ENCODE assay signal across 8 cellular contexts in the genomic region with DNA sequence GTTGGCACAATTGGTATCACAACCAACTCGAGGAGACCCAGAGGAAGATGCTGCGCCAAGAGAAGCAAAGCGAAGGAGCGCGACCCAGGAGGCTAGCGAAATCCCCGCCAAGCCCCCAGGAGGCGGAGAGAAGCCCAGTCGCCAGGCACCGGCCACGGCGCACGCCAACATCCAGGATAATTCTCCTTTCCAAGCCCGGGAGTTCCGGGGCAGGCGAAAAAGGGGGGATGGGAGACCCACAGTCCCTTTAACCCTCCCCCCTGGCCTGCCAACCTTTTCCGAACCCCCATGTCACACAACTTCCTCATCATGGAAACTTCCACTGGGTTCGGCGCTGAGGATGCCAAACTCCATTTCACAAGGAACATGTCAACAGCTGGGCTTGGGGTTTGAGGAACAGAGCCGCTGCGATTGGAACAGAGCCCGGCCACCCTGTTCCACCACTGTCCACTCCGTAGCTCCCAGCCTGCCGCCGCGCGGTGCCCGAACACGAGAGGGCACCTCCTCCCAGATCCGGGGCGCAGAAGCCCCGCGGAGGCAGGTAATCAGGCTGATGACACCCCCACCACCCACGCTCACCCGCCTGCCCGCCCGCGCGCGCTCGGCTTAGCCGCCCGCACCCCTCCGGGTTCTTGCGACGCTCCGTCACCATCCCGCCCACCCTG. TPM values are rescaled to one million over a fixed set of nuclear protein-coding genes. Genes with fewer than 3 reads are reported as not detected.
A peak's percentile ranks its signal among the peaks of the same experiment; 100 is the strongest.
DNase-seq lines count a peak whose midpoint lies in the region; ATAC-seq and TF ChIP-seq lines count a peak whose summit lies in the region.

No MANE protein-coding gene starts in this region.

- TF ChIP-seq CTCF in PC-3 (conservative IDR thresholded peaks at IDR 0.05; ENCODE audit: low read depth, low read length) (0 out of 2 replicates have a peak, but pooled peaks have one; percentile 34), upper lobe of right lung (IDR thresholded peaks at IDR 0.05) (no peak)

- H3K27ac ChIP-seq in PC-3 (ENCODE audit: low read length), result peak overlapping the region; percentile 73
- peak overlapping the region; percentile 92 to 97 for H3K27ac ChIP-seq in esophagus (ENCODE audit: low read depth in 2 of 2, low read length in 1 of 2)
- H3K27ac ChIP-seq in mesodermal cell (ENCODE audit: low read depth, low read length, severe bottlenecking), result no peak overlapping the region
- H3K27ac ChIP-seq in upper lobe of right lung, result peak overlapping the region; percentile 86

- H3K4me2 ChIP-seq in PC-3 (ENCODE audit: low read length), result peak overlapping the region; percentile 90

- peaks cover 0 to 2% of the 10 kb centered on the region in 2 donors for H3K4me1 Mint-ChIP-seq in natural killer cell treated with Interleukin-12 subunit alpha and Interleukin-12 subunit beta and Interleukin-15 and Interleukin-18, amount 100 ng/mL, for 72 hours (ENCODE audit: low read depth in 2 of 2)

- H3F3A ChIP-seq in PC-3 (ENCODE audit: low read length, unreplicated experiment), result no peaks in the 10 kb centered on the region

- CTCF ChIA-PET in PC-3 (lab: Charles Lee), result interaction anchor here (0.7 to 1.0 kb wide), 2 partner anchors 27 to 308 kb away, joined by 4 to 5 read pairs; no protein-coding TSS in a partner anchor

- no peaks in the 10 kb centered on the region for H3K9me2 ChIP-seq in PC-3 (replicated peaks; ENCODE audit: low read length)

- H3K4me3 ChIP-seq in PC-3 (ENCODE audit: low read length), result peak overlapping the region; percentile 95
- H3K4me3 ChIP-seq in esophagus (ENCODE audit: low read depth in 1 of 2, low read length in 2 of 2), result peak overlapping the region; percentile 58 to 66
- H3K4me3 ChIP-seq in mesodermal cell (ENCODE audit: extremely low read depth, insufficient read depth, low read length, poor library complexity, severe bottlenecking), result peak overlapping the region; percentile 64
- peak overlapping the region; percentile 75 for H3K4me3 ChIP-seq in upper lobe of right lung

- WGBS in esophagus, 2 donors, result 1 to 2% methylated on average over 48 of the region's 48 CpGs
- 1% methylated on average over 21 to 27 of the region's 48 CpGs for WGBS in mesodermal cell (ENCODE audit: insufficient coverage in 2 of 2), 2 experiments

- no peaks in the 10 kb centered on the region for H4K20me1 ChIP-seq in PC-3 (ENCODE audit: low read length)

- peak overlapping the region; percentile 93 for H2AFZ ChIP-seq in PC-3 (ENCODE audit: low read length)

- DNase-seq in EH (ENCODE audit: low read depth) (peak; percentile 6), PC-3 (peak; percentile 60), upper lobe of right lung (peak; percentile 88)
- DNase-seq in stimulated activated CD4-positive, alpha-beta T cell treated with anti-CD3 and anti-CD28 coated beads, Interleukin-4, amount 100 ng/mL, for 4 hours, result no peak
- no peak for DNase-seq in natural killer cell treated with Interleukin-12 subunit alpha and Interleukin-12 subunit beta and Interleukin-15 and Interleukin-18, amount 100 ng/mL, for 72 hours (ENCODE audit: low spot score)
- DNase-seq in activated naive CD4-positive, alpha-beta T cell treated with Interleukin-2 at 50 U/mL for 16 hours, result no peak

- peaks cover 51% of the 10 kb centered on the region for H3K79me2 ChIP-seq in PC-3 (ENCODE audit: low read length)

- peak; percentile 38 for ATAC-seq in PC-3
- peak; percentile 69 for ATAC-seq in upper lobe of right lung
- no peak for ATAC-seq in natural killer cell treated with Interleukin-12 subunit alpha and Interleukin-12 subunit beta and Interleukin-15 and Interleukin-18, amount 100 ng/mL, for 72 hours

- H3K4me3 Mint-ChIP-seq in natural killer cell treated with Interleukin-12 subunit alpha and Interleukin-12 subunit beta and Interleukin-15 and Interleukin-18, amount 100 ng/mL, for 72 hours, result no peak overlapping the region

- peaks cover 56% of the 10 kb centered on the region for H3K4me1 ChIP-seq in PC-3 (ENCODE audit: insufficient read depth, low read length)
- peaks cover 0 to 5% of the 10 kb centered on the region in 2 donors for H3K4me1 ChIP-seq in esophagus (ENCODE audit: control insufficient read depth in 2 of 2, insufficient read depth in 2 of 2, low read length in 1 of 2)
- peaks cover 4% of the 10 kb centered on the region for H3K4me1 ChIP-seq in mesodermal cell (ENCODE audit: control insufficient read depth, insufficient read depth, low read length, poor library complexity, severe bottlenecking)
- H3K4me1 ChIP-seq in upper lobe of right lung, result peaks cover 14% of the 10 kb centered on the region

- POLR2A ChIA-PET in PC-3 (lab: Charles Lee; ENCODE audit: unreplicated experiment), result interaction anchor here (0.6 kb wide), 1 partner anchor 1360 kb away, joined by 3 read pairs; no protein-coding TSS in a partner anchor

- peak overlapping the region; percentile 79 for H3K9ac ChIP-seq in PC-3 (ENCODE audit: low read length)

- H3K36me3 ChIP-seq in PC-3 (ENCODE audit: low read depth, low read length) (no peaks in the 10 kb centered on the region), esophagus (ENCODE audit: control insufficient read depth in 2 of 2, insufficient read depth in 2 of 2, low read length in 1 of 2) (no peaks in the 10 kb centered on the region), mesodermal cell (ENCODE audit: control insufficient read depth, insufficient read depth, low read length) (no peaks in the 10 kb centered on the region), upper lobe of right lung (no peaks in the 10 kb centered on the region)

- H3K27me3 Mint-ChIP-seq in natural killer cell treated with Interleukin-12 subunit alpha and Interleukin-12 subunit beta and Interleukin-15 and Interleukin-18, amount 100 ng/mL, for 72 hours, result peaks cover 25 to 38% of the 10 kb centered on the region in 2 donors

- intact Hi-C loops in PC-3 (cut with micrococcal nuclease) (loop anchor here (1.0 to 10.0 kb wide), 6 partner anchors 27 to 499 kb away; no protein-coding TSS in a partner anchor), upper lobe of right lung (cut with DNase I) (loop anchor here (10.0 kb wide), 1 partner anchor 229 kb away; no protein-coding TSS in a partner anchor)

- no peaks in the 10 kb centered on the region for H3K9me3 ChIP-seq in PC-3 (ENCODE audit: low read length)
- H3K9me3 ChIP-seq in esophagus (ENCODE audit: control insufficient read depth in 2 of 2, insufficient read depth in 1 of 2, low read depth in 1 of 2, low read length in 1 of 2), result no peaks in the 10 kb centered on the region
- no peaks in the 10 kb centered on the region for H3K9me3 ChIP-seq in mesodermal cell (ENCODE audit: control insufficient read depth, low read length)
- H3K9me3 ChIP-seq in upper lobe of right lung, result no peaks in the 10 kb centered on the region

- peaks cover 6% of the 10 kb centered on the region for H3K9me3 Mint-ChIP-seq in natural killer cell treated with Interleukin-12 subunit alpha and Interleukin-12 subunit beta and Interleukin-15 and Interleukin-18, amount 100 ng/mL, for 72 hours

- H3K27ac Mint-ChIP-seq in natural killer cell treated with Interleukin-12 subunit alpha and Interleukin-12 subunit beta and Interleukin-15 and Interleukin-18, amount 100 ng/mL, for 72 hours, result no peak overlapping the region

- peaks cover 4% of the 10 kb centered on the region for H3K36me3 Mint-ChIP-seq in natural killer cell treated with Interleukin-12 subunit alpha and Interleukin-12 subunit beta and Interleukin-15 and Interleukin-18, amount 100 ng/mL, for 72 hours

- BruUV-seq in PC-3 (replicated peaks; lab: Mats Ljungman, UMichigan), result no TSS peak

- H3K27me3 ChIP-seq in PC-3 (ENCODE audit: low read length) (no peaks in the 10 kb centered on the region), esophagus (ENCODE audit: control insufficient read depth in 1 of 2, insufficient read depth in 2 of 2, low read length in 2 of 2) (no peaks in the 10 kb centered on the region), upper lobe of right lung (no peaks in the 10 kb centered on the region)

RNA-seq across cellular contexts. Expression of a gene that starts 0.6 kb away (rescaled TPM):
- total RNA-seq in PC-3 (2014; rRNA removed), result 7.0 and 9.7 TPM in 2 replicates
- polyA plus RNA-seq in esophagus, result 1 to 10 TPM; 1.4 to 2.5 TPM
- 1.1 TPM for polyA plus RNA-seq in mesodermal cell (2013, experiment 1 of 2)
- polyA plus RNA-seq in mesodermal cell (2013, experiment 2 of 2), result 0.91 TPM
- 19.7 TPM for total RNA-seq in upper lobe of right lung
- under 1 TPM in 1 of 2 donors, not detected in 1; 0.22 TPM for total RNA-seq in natural killer cell treated with Interleukin-12 subunit alpha and Interleukin-12 subunit beta and Interleukin-15 and Interleukin-18, amount 100 ng/mL, for 72 hours

Comparison
In these comparisons a context has a peak if more than half of its experiments do, and no peak if none do; other contexts are left out.
1. DNase-seq: peak in EH (single experiment), PC-3 (single experiment) and upper lobe of right lung (single experiment); none in stimulated activated CD4-positive, alpha-beta T cell treated with anti-CD3 and anti-CD28 coated beads, Interleukin-4, amount 100 ng/mL, for 4 hours (0 of 2), natural killer cell treated with Interleukin-12 subunit alpha and Interleukin-12 subunit beta and Interleukin-15 and Interleukin-18, amount 100 ng/mL, for 72 hours (single experiment) and activated naive CD4-positive, alpha-beta T cell treated with Interleukin-2 at 50 U/mL for 16 hours (single experiment).
2. ATAC-seq: peak in PC-3 (single experiment) and upper lobe of right lung (single experiment); none in natural killer cell treated with Interleukin-12 subunit alpha and Interleukin-12 subunit beta and Interleukin-15 and Interleukin-18, amount 100 ng/mL, for 72 hours (0 of 2).
3. Peak in every context shown above with its lines, with median percentiles within 50 percentile points of each other: H3K4me3 ChIP-seq.